ENCODE assay signal across 8 cellular contexts in the genomic region with DNA sequence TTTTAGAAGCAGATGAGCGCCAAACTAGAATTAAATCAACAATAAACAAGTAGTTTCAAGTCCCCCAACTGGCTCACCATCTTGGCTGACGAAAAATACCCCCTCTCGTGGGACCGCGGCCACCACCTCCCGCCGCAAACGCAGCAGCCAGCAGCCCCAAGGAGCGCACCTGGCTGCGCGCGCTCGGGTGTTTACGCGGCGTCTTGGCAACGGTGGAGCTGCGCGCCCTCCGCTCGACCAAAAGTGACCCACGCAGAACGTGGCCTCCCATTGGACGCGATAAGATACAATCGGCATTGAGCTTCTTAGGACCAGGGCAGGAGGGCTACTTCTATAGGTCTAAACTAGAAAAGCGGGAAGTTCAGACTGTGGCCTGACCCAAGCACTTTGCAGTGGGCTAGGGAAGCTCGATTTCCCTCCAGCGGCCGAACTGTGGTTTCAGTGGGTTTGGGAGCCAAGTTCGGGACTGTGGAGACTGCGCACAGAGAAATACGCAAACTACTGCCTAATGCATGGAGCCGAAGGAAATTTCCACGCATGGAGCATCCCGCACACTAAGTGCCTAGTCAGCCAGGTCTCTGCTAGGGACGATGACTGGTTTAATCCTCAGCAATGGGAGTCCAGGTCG. TPM values are rescaled to one million over a fixed set of nuclear protein-coding genes. Genes with fewer than 3 reads are reported as not detected.
DNase-seq lines count a peak whose midpoint lies in the region; ATAC-seq and TF ChIP-seq lines count a peak whose summit lies in the region.

TSS of gene MNS1 (minus strand) at position 245 of the 628 bp plus-strand sequence. CDS start at position 80, 165 bp downstream.

- intact Hi-C loops in dendritic cell treated with granulocyte-macrophage colony-stimulating factor and Interleukin-4, amounts not matched to agents 40 ng/mL and 50 ng/mL, for 4 days (cut with micrococcal nuclease), result no loop called here

- H3K27me3 ChIP-seq in BJ (ENCODE audit: control insufficient read depth, insufficient read depth, low read length), result peaks cover 1% of the 10 kb centered on the region; the same call in 1 of the 2 replicates

- CTCF ChIA-PET in BJ (lab: Yijun Ruan, JAX), result interaction anchor here (1.5 kb wide), 1 partner anchor 27 kb away, joined by 4 read pairs; no protein-coding TSS in a partner anchor

- no peaks in the 10 kb centered on the region for H3K27me3 Mint-ChIP-seq in dendritic cell treated with granulocyte-macrophage colony-stimulating factor and Interleukin-4, amounts not matched to agents 40 ng/mL and 50 ng/mL, for 4 days

- POLR2A ChIA-PET in BJ (lab: Charles Lee), result no interaction called here

- TF ChIP-seq POLR2A in GM19099 (IDR thresholded peaks at IDR 0.05; ENCODE audit: extremely low read depth, insufficient read length, low read depth), result peak; percentile 72

- peak within 1 kb of the TSS; percentile 99 for H3K4me3 Mint-ChIP-seq in dendritic cell treated with granulocyte-macrophage colony-stimulating factor and Interleukin-4, amounts not matched to agents 40 ng/mL and 50 ng/mL, for 4 days

- H3K36me3 ChIP-seq in BJ (ENCODE audit: control insufficient read depth, insufficient read depth, low read length), result no peaks in the 10 kb centered on the region

- no peak for TF ChIP-seq CTCF in BJ (IDR thresholded peaks at IDR 0.05; ENCODE audit: insufficient read depth, low read depth, low read length)

- peak; percentile 98 for ATAC-seq in HG03342 (IDR thresholded peaks at IDR 0.05; ENCODE audit: unreplicated experiment)

- DNase-seq in BJ (ENCODE audit: low read depth) (peak; percentile 92), NCI-H446 treated with DMSO at 0.1 percent for 48 hours (lab: John Stamatoyannopoulos, UW) (peak; percentile 93), left kidney (ENCODE audit: low read depth, low spot score) (peak; percentile 99)
- peak; percentile 86 for DNase-seq in activated CD4-positive, alpha-beta T cell treated with anti-CD3 and anti-CD28 coated beads for 48 hours
- peak; percentile 57 to 77 for DNase-seq in stimulated activated CD4-positive, alpha-beta T cell treated with anti-CD3 and anti-CD28 coated beads, Interleukin-2, amount 100 ng/mL, for 24 hours

- peak within 1 kb of the TSS; percentile 57 for H3K4me3 ChIP-seq in BJ (ENCODE audit: low read depth, low read length)

- H3K9me3 Mint-ChIP-seq in dendritic cell treated with granulocyte-macrophage colony-stimulating factor and Interleukin-4, amounts not matched to agents 40 ng/mL and 50 ng/mL, for 4 days, result no peaks in the 10 kb centered on the region

- peak within 1 kb of the TSS; percentile 80 for H3K27ac Mint-ChIP-seq in dendritic cell treated with granulocyte-macrophage colony-stimulating factor and Interleukin-4, amounts not matched to agents 40 ng/mL and 50 ng/mL, for 4 days

- peaks cover 6% of the 10 kb centered on the region for H3K36me3 Mint-ChIP-seq in dendritic cell treated with granulocyte-macrophage colony-stimulating factor and Interleukin-4, amounts not matched to agents 40 ng/mL and 50 ng/mL, for 4 days (ENCODE audit: low read depth)

- H3K4me1 Mint-ChIP-seq in dendritic cell treated with granulocyte-macrophage colony-stimulating factor and Interleukin-4, amounts not matched to agents 40 ng/mL and 50 ng/mL, for 4 days (ENCODE audit: low read depth), result peaks cover 22% of the 10 kb centered on the region

RNA-seq across cellular contexts. Expression of gene MNS1, which starts in this region (rescaled TPM):
- 0.32 and 0.58 TPM in 2 replicates for polyA plus RNA-seq in BJ (2011; rRNA removed)
- polyA minus RNA-seq in BJ (2011; rRNA and poly(A)+ RNA removed), result 0.10 TPM in 1 of 2 replicates, not detected in the other

Comparison
In these comparisons a context has a peak if more than half of its experiments do, and no peak if none do; other contexts are left out.
1. Peak in every context shown above with its lines: DNase-seq, ATAC-seq and H3K4me3 ChIP-seq.
2. Peak in DNase-seq and H3K4me3 ChIP-seq in BJ; RNA of the gene not detected or under 1 TPM.